In genomic region chr19:858868-859843, GRCh38 we compare ENCODE assay signal across 9 cellular contexts. TPM values are rescaled to one million over a fixed set of nuclear protein-coding genes. Genes with fewer than 3 reads are reported as not detected.
DNase-seq lines count a peak whose midpoint lies in the region; ATAC-seq and TF ChIP-seq lines count a peak whose summit lies in the region.
"Had no signal": no experiment of that assay in that cellular context is flagged by ENCODE, and none has a peak within 500 bp of the region (broad histone marks: within the 10 kb centered on the region; RNA-seq: fewer than 3 reads in every experiment).

TSS of gene CFD (plus strand) at chr19:859664. CDS start at chr19:859690, 26 bp downstream.

- H3F3A ChIP-seq in GM23338 (replicated peaks; ENCODE audit: low read depth): peaks cover 22% of the 10 kb centered on the region

- CTCF ChIA-PET in activated CD4-positive, alpha-beta memory T cell treated with anti-CD3 and anti-CD28 coated beads for 36 hours (lab: Charles Lee): interaction anchor here (0.6 to 2.0 kb wide), 6 partner anchors 62 to 160 kb away, joined by 3 to 10 read pairs (median 4); partner anchors contain the start of gene WDR18

- H3K27me3 ChIP-seq in GM23338 (ENCODE audit: insufficient read depth) (peaks cover 28% of the 10 kb centered on the region), SJSA1 (replicated peaks) (peaks cover 3% of the 10 kb centered on the region), right atrium auricular region (peaks cover 0 to 6% of the 10 kb centered on the region in 2 donors), gastrocnemius medialis (peaks cover 46 to 72% (median 61%) of the 10 kb centered on the region in 3 donors)

- POLR2A ChIA-PET in activated CD4-positive, alpha-beta memory T cell treated with anti-CD3 and anti-CD28 coated beads for 36 hours (lab: Charles Lee): no interaction called here

- H3K9me3 ChIP-seq in SJSA1 (replicated peaks) (no peaks in the 10 kb centered on the region; the same call in 1 of the 2 replicates), right atrium auricular region (no peaks in the 10 kb centered on the region), gastrocnemius medialis (no peaks in the 10 kb centered on the region)

- peak; percentile 43 to 61 for TF ChIP-seq POLR2A in gastrocnemius medialis (IDR thresholded peaks at IDR 0.05)

- intact Hi-C loops in gastrocnemius medialis (cut with DNase I; ENCODE audit: low total_unique reads): loop anchor here (5.0 kb wide), 1 partner anchor 123 kb away; the partner anchor contains the start of gene WDR18
- intact Hi-C loops in activated CD4-positive, alpha-beta memory T cell treated with anti-CD3 and anti-CD28 coated beads for 36 hours (cut with micrococcal nuclease): no loop called here

- no peak within 1 kb of the TSS for H3K27ac ChIP-seq in GM23338 (ENCODE audit: low read depth)
- H3K27ac ChIP-seq in SJSA1: no peak within 1 kb of the TSS
- peak within 1 kb of the TSS; percentile 54 to 70 for H3K27ac ChIP-seq in right atrium auricular region
- H3K27ac ChIP-seq in gastrocnemius medialis: peak within 1 kb of the TSS; percentile 62 to 75 (median 66)

- H3K4me3 Mint-ChIP-seq in GM23338: peak within 1 kb of the TSS; percentile 32; the same call in 2 of the 3 replicates
- no peak within 1 kb of the TSS for H3K4me3 Mint-ChIP-seq in activated CD4-positive, alpha-beta memory T cell treated with anti-CD3 and anti-CD28 coated beads for 36 hours

- H3K79me2 ChIP-seq in GM23338 (replicated peaks; ENCODE audit: insufficient read depth): no peaks in the 10 kb centered on the region

- H3K4me1 Mint-ChIP-seq in GM23338: no peaks in the 10 kb centered on the region
- peaks cover 14% of the 10 kb centered on the region for H3K4me1 Mint-ChIP-seq in activated CD4-positive, alpha-beta memory T cell treated with anti-CD3 and anti-CD28 coated beads for 36 hours (ENCODE audit: low read depth)

- H3K36me3 Mint-ChIP-seq in GM23338 (ENCODE audit: low read depth): no peaks in the 10 kb centered on the region
- H3K36me3 Mint-ChIP-seq in activated CD4-positive, alpha-beta memory T cell treated with anti-CD3 and anti-CD28 coated beads for 36 hours: no peaks in the 10 kb centered on the region

- H3K4me2 ChIP-seq in GM23338: peak within 1 kb of the TSS; percentile 64; the same call in 1 of the 2 replicates

- peaks cover 22% of the 10 kb centered on the region for H3K27me3 Mint-ChIP-seq in GM23338 (ENCODE audit: insufficient read depth, low read depth, poor library complexity)
- peaks cover 8% of the 10 kb centered on the region for H3K27me3 Mint-ChIP-seq in activated CD4-positive, alpha-beta memory T cell treated with anti-CD3 and anti-CD28 coated beads for 36 hours

- no peak within 1 kb of the TSS for H3K27ac Mint-ChIP-seq in GM23338
- H3K27ac Mint-ChIP-seq in activated CD4-positive, alpha-beta memory T cell treated with anti-CD3 and anti-CD28 coated beads for 36 hours: no peak within 1 kb of the TSS

- TF ChIP-seq CTCF in GM23338 (conservative IDR thresholded peaks at IDR 0.05; ENCODE audit: low read depth in 2 of 2) (no peak), right atrium auricular region (IDR thresholded peaks at IDR 0.05) (no peak), gastrocnemius medialis (IDR thresholded peaks at IDR 0.05 in 4 of 5, conservative IDR thresholded peaks at IDR 0.05 in 1 of 5) (no peak)

- no peak for ATAC-seq in GM23338
- peak; percentile 63 to 65 for ATAC-seq in gastrocnemius medialis
- ATAC-seq in GM18520 (IDR thresholded peaks at IDR 0.05; ENCODE audit: unreplicated experiment): no peak

- no peaks in the 10 kb centered on the region for H3K36me3 ChIP-seq in GM23338 (ENCODE audit: insufficient read depth)
- H3K36me3 ChIP-seq in SJSA1: no peaks in the 10 kb centered on the region
- H3K36me3 ChIP-seq in right atrium auricular region: no peaks in the 10 kb centered on the region
- no peaks in the 10 kb centered on the region for H3K36me3 ChIP-seq in gastrocnemius medialis

- H2AFZ ChIP-seq in GM23338: no peak within 1 kb of the TSS

- DNase-seq in GM23338 (ENCODE audit: low spot score) (no peak), SJSA1 (ENCODE audit: low read depth in 1 of 2, low spot score in 2 of 2) (no peak), right atrium auricular region (ENCODE audit: low spot score) (peak; percentile 84), gastrocnemius medialis (peak; percentile 52 to 79), T-helper 9 cell (no peak), EL (no peak)
- no peak for DNase-seq in activated CD4-positive, alpha-beta memory T cell treated with anti-CD3 and anti-CD28 coated beads for 36 hours
- DNase-seq: stimulated activated CD4-positive, alpha-beta T cell treated with anti-CD3 and anti-CD28 coated beads, Interleukin-4, amount 100 ng/mL, for 24 hours had no signal

- no peaks in the 10 kb centered on the region for H3K9me2 ChIP-seq in GM23338 (ENCODE audit: insufficient read depth)

- in situ Hi-C loops in gastrocnemius medialis (cut with MboI; ENCODE audit: low sequenced_read_pairs in 4 of 4): loop anchor here in 1 of 4 donors (25.0 kb wide), 1 partner anchor 128 kb away; the partner anchor contains the start of gene WDR18

- H3K4me3 ChIP-seq in GM23338 (peak within 1 kb of the TSS; percentile 52), SJSA1 (peak within 1 kb of the TSS; percentile 38), right atrium auricular region (peak within 1 kb of the TSS; percentile 35 to 53), gastrocnemius medialis (peak within 1 kb of the TSS; percentile 31 to 54 (median 42))

- H3K4me1 ChIP-seq in GM23338 (ENCODE audit: insufficient read depth) (no peaks in the 10 kb centered on the region), SJSA1 (replicated peaks) (peaks cover 20% of the 10 kb centered on the region), right atrium auricular region (peaks cover 0 to 34% of the 10 kb centered on the region in 2 donors), gastrocnemius medialis (no peaks in the 10 kb centered on the region)

- H3K9me3 Mint-ChIP-seq in GM23338: no peaks in the 10 kb centered on the region; the same call in 2 of the 3 replicates
- H3K9me3 Mint-ChIP-seq in activated CD4-positive, alpha-beta memory T cell treated with anti-CD3 and anti-CD28 coated beads for 36 hours: no peaks in the 10 kb centered on the region

- H4K20me1 ChIP-seq in GM23338 (replicated peaks; ENCODE audit: insufficient read depth): no peaks in the 10 kb centered on the region

TF ChIP-seq in GM23338, 12 proteins besides CTCF, POLR2A, EP300 and RAD21 (continues in another document):
- TF ChIP-seq POLR2AphosphoS5 (IDR thresholded peaks at IDR 0.05; ENCODE audit: low read depth): no peak
- no peak for TF ChIP-seq CREB1 (CRISPR knock-in tag; IDR thresholded peaks at IDR 0.05; ENCODE audit: low read depth)
- no peak for TF ChIP-seq ZNF114 (CRISPR knock-in tag; IDR thresholded peaks at IDR 0.05)
- no peak for TF ChIP-seq STAT1 (IDR thresholded peaks at IDR 0.05; ENCODE audit: unreplicated experiment)
- TF ChIP-seq REST (IDR thresholded peaks at IDR 0.05; ENCODE audit: unreplicated experiment): no peak
- no peak for TF ChIP-seq ETS1 (IDR thresholded peaks at IDR 0.05)
- no peak for TF ChIP-seq NANOG (IDR thresholded peaks at IDR 0.05; ENCODE audit: borderline replicate concordance)
- no peak for TF ChIP-seq JUNB (IDR thresholded peaks at IDR 0.05; ENCODE audit: unreplicated experiment)
- TF ChIP-seq ZNF331 (CRISPR knock-in tag; IDR thresholded peaks at IDR 0.05; ENCODE audit: low read depth): no peak
- TF ChIP-seq EZH2 (IDR thresholded peaks at IDR 0.05; ENCODE audit: low read depth, unreplicated experiment): no peak
- TF ChIP-seq EZH2phosphoT487 (IDR thresholded peaks at IDR 0.05; ENCODE audit: unreplicated experiment): no peak

RNA-seq across cellular contexts. Expression of gene CFD, which starts in this region (rescaled TPM):
- total RNA-seq in GM23338 (2014; rRNA removed; shearing (Covaris generic)): 0.90 and 3.5 TPM in 2 replicates
- polyA plus RNA-seq in GM23338 (2016; fragmentation: Nextera tagmentation; extraction: Ambion mirVana): 3.4 and 4.7 TPM in 2 replicates
- 3.3 and 12.5 TPM in 2 replicates for total RNA-seq in SJSA1 (2014; rRNA removed; shearing (Covaris generic))
- 100 to 1,000 TPM; 133 to 652 TPM for total RNA-seq in right atrium auricular region
- total RNA-seq in gastrocnemius medialis: 100 to 1,000 TPM; 153 to 309 (median 210) TPM
- under 1 TPM; 0.40 to 0.63 TPM for total RNA-seq in activated CD4-positive, alpha-beta memory T cell treated with anti-CD3 and anti-CD28 coated beads for 36 hours

Comparison
In these comparisons a context has a peak if more than half of its experiments do, and no peak if none do; other contexts are left out.
1. ATAC-seq: peak in gastrocnemius medialis (2 of 2); none in GM23338 (single experiment) and GM18520 (single experiment).
2. DNase-seq: peak in right atrium auricular region (single experiment) and gastrocnemius medialis (2 of 2); none in GM23338 (single experiment), SJSA1 (0 of 2), T-helper 9 cell (single experiment), activated CD4-positive, alpha-beta memory T cell treated with anti-CD3 and anti-CD28 coated beads for 36 hours (single experiment) and EL (single experiment).
3. H3K27ac ChIP-seq: peak in right atrium auricular region (2 of 2) and gastrocnemius medialis (4 of 4); none in GM23338 (single experiment) and SJSA1 (single experiment).
4. Peak in every context shown above with its lines, with median percentiles within 50 percentile points of each other: H3K4me3 ChIP-seq.